In the genomic region with DNA sequence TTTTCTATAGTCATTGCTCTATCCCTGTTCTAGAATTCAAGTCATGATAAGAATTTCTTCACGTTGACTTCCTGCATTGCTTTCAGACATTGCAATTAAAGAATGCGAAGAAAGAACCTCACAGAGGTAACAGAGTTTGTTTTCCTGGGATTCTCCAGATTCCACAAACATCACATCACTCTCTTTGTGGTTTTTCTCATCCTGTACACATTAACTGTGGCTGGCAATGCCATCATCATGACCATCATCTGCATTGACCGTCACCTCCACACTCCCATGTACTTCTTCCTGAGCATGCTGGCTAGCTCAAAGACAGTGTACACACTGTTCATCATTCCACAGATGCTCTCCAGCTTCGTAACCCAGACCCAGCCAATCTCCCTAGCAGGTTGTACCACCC, we compare ENCODE assay signal across 1 cellular context.
TF ChIP-seq lines count a peak whose summit lies in the region.

No MANE protein-coding gene starts in this region.

TF ChIP-seq in H1, 55 proteins besides CTCF, POLR2A, EP300 and RAD21:
- TF ChIP-seq SRF (IDR thresholded peaks at IDR 0.05; ENCODE audit: low read depth, low read length) (no peak), CBX8 (IDR thresholded peaks at IDR 0.05; ENCODE audit: borderline replicate concordance, low read depth, low read length) (no peak), RBBP5 (IDR thresholded peaks at IDR 0.05; ENCODE audit: borderline replicate concordance, low read depth, low read length) (no peak), TBP (IDR thresholded peaks at IDR 0.05; ENCODE audit: low read depth, low read length) (no peak), SP2 (IDR thresholded peaks at IDR 0.05; ENCODE audit: low read length) (no peak), KDM1A (IDR thresholded peaks at IDR 0.05; ENCODE audit: borderline replicate concordance, low read length) (no peak), EZH2 (IDR thresholded peaks at IDR 0.05; ENCODE audit: low read depth, low read length, severe bottlenecking) (no peak), BCL11A (IDR thresholded peaks at IDR 0.05; ENCODE audit: low read depth in 2 of 2, low read length in 2 of 2) (no peak), RXRA (IDR thresholded peaks at IDR 0.05; ENCODE audit: insufficient read depth, low read depth, low read length) (no peak)
